8 cellular contexts compared by ENCODE assay signal in genomic region chr19:43826787-43827754, GRCh38. TPM values are rescaled to one million over a fixed set of nuclear protein-coding genes. Genes with fewer than 3 reads are reported as not detected.
DNase-seq lines count a peak whose midpoint lies in the region; ATAC-seq and TF ChIP-seq lines count a peak whose summit lies in the region.

TSS of gene ZNF283 (plus strand) at chr19:43827321. CDS start at chr19:43833505, 6,184 bp downstream.

- ATAC-seq in GM21529 (IDR thresholded peaks at IDR 0.05; ENCODE audit: unreplicated experiment) = peak; percentile 85
- ATAC-seq in foreskin keratinocyte = peak; percentile 94

- peaks cover 33% of the 10 kb centered on the region for H3K36me3 Mint-ChIP-seq in Caco-2 (ENCODE audit: insufficient read depth, unreplicated experiment)
- peaks cover 37% of the 10 kb centered on the region for H3K36me3 Mint-ChIP-seq in stimulated activated naive CD8-positive, alpha-beta T cell treated with anti-CD3 and anti-CD28 coated beads, Interleukin-15, Interleukin-2, amounts not matched to agents 100 ng/mL and 50 ng/mL, for 24 hours (ENCODE audit: low read depth)

- peaks cover 8% of the 10 kb centered on the region for H3K79me2 ChIP-seq in neural cell (replicated peaks; ENCODE audit: insufficient read depth, low read length)

- peak within 1 kb of the TSS; percentile 64 for H3K9ac ChIP-seq in neural cell (ENCODE audit: low read length)

- peaks cover 7% of the 10 kb centered on the region for H3K4me1 Mint-ChIP-seq in Caco-2 (ENCODE audit: low read depth, unreplicated experiment)
- peaks cover 15% of the 10 kb centered on the region for H3K4me1 Mint-ChIP-seq in stimulated activated naive CD8-positive, alpha-beta T cell treated with anti-CD3 and anti-CD28 coated beads, Interleukin-15, Interleukin-2, amounts not matched to agents 100 ng/mL and 50 ng/mL, for 24 hours (ENCODE audit: low read depth)

- CTCF ChIA-PET in Caco-2 (lab: Charles Lee) = interaction anchor here (0.6 to 2.0 kb wide), 5 partner anchors 17 to 1387 kb away, joined by 3 to 6 read pairs (median 4); no protein-coding TSS in a partner anchor

- POLR2A ChIA-PET in Caco-2 (lab: Charles Lee) = interaction anchor here (0.6 to 1.7 kb wide), 7 partner anchors 12 to 673 kb away, joined by 3 to 7 read pairs (median 5); partner anchors contain the start of genes SMG9, ZNF180, ZNF221 and ZNF226

- TF ChIP-seq CTCF in Caco-2 (IDR thresholded peaks at IDR 0.05; ENCODE audit: insufficient read depth in 1 of 2, low read depth in 1 of 2, low read length in 1 of 2, severe bottlenecking in 1 of 2, unreplicated experiment in 1 of 2) = no peak
- no peak for TF ChIP-seq CTCF in LNCaP clone FGC (IDR thresholded peaks at IDR 0.05; ENCODE audit: control insufficient read depth, extremely low read depth, insufficient read depth)
- no peak for TF ChIP-seq CTCF in foreskin keratinocyte (conservative IDR thresholded peaks at IDR 0.05)
- no peak for TF ChIP-seq CTCF in neural cell (IDR thresholded peaks at IDR 0.05; ENCODE audit: poor library complexity, severe bottlenecking)

- no peak for TF ChIP-seq RAD21 in neural cell (conservative IDR thresholded peaks at IDR 0.05)

- H3K9me2 ChIP-seq in neural cell (ENCODE audit: insufficient read depth, low read length) = no peaks in the 10 kb centered on the region

- H2AFZ ChIP-seq in neural cell (ENCODE audit: low read depth, low read length) = peak within 1 kb of the TSS; percentile 19

- DNase-seq in Caco-2 (peak; percentile 95 to 96), LNCaP clone FGC (ENCODE audit: low read depth) (peak; percentile 77), SHP77 (lab: John Stamatoyannopoulos, UW) (peak; percentile 88 to 93), foreskin keratinocyte (peak; percentile 64 to 85)
- DNase-seq in activated effector memory CD4-positive, alpha-beta T cell treated with anti-CD3 and anti-CD28 coated beads, Interleukin-2, amount 50 U/mL, for 16 hours = peak; percentile 93

- peak within 1 kb of the TSS; percentile 76 for H3K27ac Mint-ChIP-seq in Caco-2 (ENCODE audit: unreplicated experiment)
- H3K27ac Mint-ChIP-seq in stimulated activated naive CD8-positive, alpha-beta T cell treated with anti-CD3 and anti-CD28 coated beads, Interleukin-15, Interleukin-2, amounts not matched to agents 100 ng/mL and 50 ng/mL, for 24 hours = peak within 1 kb of the TSS; percentile 72

- H3K27me3 ChIP-seq in Caco-2 (replicated peaks; ENCODE audit: control insufficient read depth, insufficient read depth, low read length) (no peaks in the 10 kb centered on the region), foreskin keratinocyte (no peaks in the 10 kb centered on the region), neural cell (ENCODE audit: insufficient read depth, low read depth, low read length) (no peaks in the 10 kb centered on the region)

- H3K36me3 ChIP-seq in Caco-2 (ENCODE audit: control insufficient read depth, insufficient read depth, low read length) = no peaks in the 10 kb centered on the region
- no peaks in the 10 kb centered on the region for H3K36me3 ChIP-seq in neural cell (ENCODE audit: insufficient read depth, low read length)

- H3K4me1 ChIP-seq in Caco-2 = no peaks in the 10 kb centered on the region
- peaks cover 4% of the 10 kb centered on the region for H3K4me1 ChIP-seq in foreskin keratinocyte

- H3K4me3 ChIP-seq in Caco-2 (ENCODE audit: low read depth, low read length) = peak within 1 kb of the TSS; percentile 91
- H3K4me3 ChIP-seq in LNCaP clone FGC (ENCODE audit: low read depth, low read length) = peak within 1 kb of the TSS; percentile 72
- peak within 1 kb of the TSS; percentile 75 for H3K4me3 ChIP-seq in neural cell (ENCODE audit: low read length)

- H4K20me1 ChIP-seq in neural cell (ENCODE audit: insufficient read depth) = no peaks in the 10 kb centered on the region

- H3F3A ChIP-seq in neural cell (ENCODE audit: insufficient read depth, low read length, poor library complexity, severe bottlenecking) = no peaks in the 10 kb centered on the region

- no peak within 1 kb of the TSS for H3K27ac ChIP-seq in foreskin keratinocyte
- peak within 1 kb of the TSS; percentile 23 for H3K27ac ChIP-seq in neural cell (ENCODE audit: low read length)

- peaks cover 14% of the 10 kb centered on the region for H3K9me3 Mint-ChIP-seq in Caco-2 (ENCODE audit: unreplicated experiment)
- H3K9me3 Mint-ChIP-seq in stimulated activated naive CD8-positive, alpha-beta T cell treated with anti-CD3 and anti-CD28 coated beads, Interleukin-15, Interleukin-2, amounts not matched to agents 100 ng/mL and 50 ng/mL, for 24 hours = peaks cover 18% of the 10 kb centered on the region

- H3K27me3 Mint-ChIP-seq in Caco-2 (ENCODE audit: insufficient read depth, unreplicated experiment) = no peaks in the 10 kb centered on the region
- peaks cover 25% of the 10 kb centered on the region for H3K27me3 Mint-ChIP-seq in stimulated activated naive CD8-positive, alpha-beta T cell treated with anti-CD3 and anti-CD28 coated beads, Interleukin-15, Interleukin-2, amounts not matched to agents 100 ng/mL and 50 ng/mL, for 24 hours

- intact Hi-C loops in Caco-2 (cut with micrococcal nuclease; ENCODE audit: unreplicated experiment) = loop anchor here (10.0 kb wide), 1 partner anchor 288 kb away; the partner anchor contains the start of gene ZNF225

- H3K4me2 ChIP-seq in neural cell (ENCODE audit: low read length) = peak within 1 kb of the TSS; percentile 71

- H3K9me3 ChIP-seq in Caco-2 (no peaks in the 10 kb centered on the region), neural cell (ENCODE audit: low read length) (no peaks in the 10 kb centered on the region)

- peak within 1 kb of the TSS; percentile 94 for H3K4me3 Mint-ChIP-seq in Caco-2 (ENCODE audit: unreplicated experiment)
- H3K4me3 Mint-ChIP-seq in stimulated activated naive CD8-positive, alpha-beta T cell treated with anti-CD3 and anti-CD28 coated beads, Interleukin-15, Interleukin-2, amounts not matched to agents 100 ng/mL and 50 ng/mL, for 24 hours = peak within 1 kb of the TSS; percentile 88

- no peak for TF ChIP-seq EP300 in neural cell (conservative IDR thresholded peaks at IDR 0.05; ENCODE audit: poor library complexity, severe bottlenecking)

- BruUV-seq in Caco-2 (replicated peaks; lab: Mats Ljungman, UMichigan) = no TSS peak

TF ChIP-seq in neural cell, 6 proteins besides CTCF, POLR2A, EP300 and RAD21:
- peak; percentile 27 for TF ChIP-seq POLR2AphosphoS5 (IDR thresholded peaks at IDR 0.05)
- TF ChIP-seq EZH2 (IDR thresholded peaks at IDR 0.05; ENCODE audit: borderline replicate concordance, insufficient read depth, low read length, poor library complexity, severe bottlenecking) = no peak
- no peak for TF ChIP-seq SMC3 (conservative IDR thresholded peaks at IDR 0.05; ENCODE audit: poor library complexity)
- TF ChIP-seq MXI1 (conservative IDR thresholded peaks at IDR 0.05; ENCODE audit: poor library complexity, severe bottlenecking) = no peak
- TF ChIP-seq, protein P1, sequence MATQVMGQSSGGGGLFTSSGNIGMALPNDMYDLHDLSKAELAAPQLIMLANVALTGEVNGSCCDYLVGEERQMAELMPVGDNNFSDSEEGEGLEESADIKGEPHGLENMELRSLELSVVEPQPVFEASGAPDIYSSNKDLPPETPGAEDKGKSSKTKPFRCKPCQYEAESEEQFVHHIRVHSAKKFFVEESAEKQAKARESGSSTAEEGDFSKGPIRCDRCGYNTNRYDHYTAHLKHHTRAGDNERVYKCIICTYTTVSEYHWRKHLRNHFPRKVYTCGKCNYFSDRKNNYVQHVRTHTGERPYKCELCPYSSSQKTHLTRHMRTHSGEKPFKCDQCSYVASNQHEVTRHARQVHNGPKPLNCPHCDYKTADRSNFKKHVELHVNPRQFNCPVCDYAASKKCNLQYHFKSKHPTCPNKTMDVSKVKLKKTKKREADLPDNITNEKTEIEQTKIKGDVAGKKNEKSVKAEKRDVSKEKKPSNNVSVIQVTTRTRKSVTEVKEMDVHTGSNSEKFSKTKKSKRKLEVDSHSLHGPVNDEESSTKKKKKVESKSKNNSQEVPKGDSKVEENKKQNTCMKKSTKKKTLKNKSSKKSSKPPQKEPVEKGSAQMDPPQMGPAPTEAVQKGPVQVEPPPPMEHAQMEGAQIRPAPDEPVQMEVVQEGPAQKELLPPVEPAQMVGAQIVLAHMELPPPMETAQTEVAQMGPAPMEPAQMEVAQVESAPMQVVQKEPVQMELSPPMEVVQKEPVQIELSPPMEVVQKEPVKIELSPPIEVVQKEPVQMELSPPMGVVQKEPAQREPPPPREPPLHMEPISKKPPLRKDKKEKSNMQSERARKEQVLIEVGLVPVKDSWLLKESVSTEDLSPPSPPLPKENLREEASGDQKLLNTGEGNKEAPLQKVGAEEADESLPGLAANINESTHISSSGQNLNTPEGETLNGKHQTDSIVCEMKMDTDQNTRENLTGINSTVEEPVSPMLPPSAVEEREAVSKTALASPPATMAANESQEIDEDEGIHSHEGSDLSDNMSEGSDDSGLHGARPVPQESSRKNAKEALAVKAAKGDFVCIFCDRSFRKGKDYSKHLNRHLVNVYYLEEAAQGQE (IDR thresholded peaks at IDR 0.05; ENCODE audit: borderline replicate concordance) = no peak
- no peak for TF ChIP-seq TAF1 (IDR thresholded peaks at IDR 0.05; ENCODE audit: low read depth)

RNA-seq across cellular contexts. Expression of gene ZNF283, which starts in this region (rescaled TPM):
- total RNA-seq in Caco-2 (2022) (12.0 and 14.7 TPM in 2 replicates), foreskin keratinocyte (6.1 and 7.1 TPM in 2 replicates)
- polyA plus RNA-seq in foreskin keratinocyte (1.4 TPM in 2 replicates), neural cell (14.9 and 19.4 TPM in 2 replicates)
- 36.5 and 45.0 TPM in 2 replicates for polyA minus RNA-seq in neural cell
